In genomic region chr2:393711-394696, GRCh38 we compare ENCODE assay signal across 8 cellular contexts.
DNase-seq lines count a peak whose midpoint lies in the region; ATAC-seq and TF ChIP-seq lines count a peak whose summit lies in the region.

No MANE protein-coding gene starts in this region.

- DNase-seq in M059J (ENCODE audit: low read depth) (peak; percentile 93), chondrocyte (ENCODE audit: low spot score) (peak; percentile 89), retina (peak; percentile 80), HCEC 1CT (no peak), NCI-H2081 treated with DMSO at 0.1 percent for 48 hours (lab: John Stamatoyannopoulos, UW) (no peak)
- DNase-seq in activated CD4-positive, alpha-beta T cell treated with anti-CD3 and anti-CD28 coated beads for 24 hours (ENCODE audit: low read depth in 2 of 2) = peak; percentile 25 to 26

- ATAC-seq in GM19043 (IDR thresholded peaks at IDR 0.05; ENCODE audit: low read depth, unreplicated experiment) = peak; percentile 72
- no peak for ATAC-seq in HG03108 (IDR thresholded peaks at IDR 0.05; ENCODE audit: unreplicated experiment)

- H3K4me1 Mint-ChIP-seq in chondrocyte (ENCODE audit: low read depth) = peaks cover 32% of the 10 kb centered on the region

- TF ChIP-seq CTCF in chondrocyte (IDR thresholded peaks at IDR 0.05) = no peak

- H3K27me3 Mint-ChIP-seq in chondrocyte (ENCODE audit: low read depth) = no peaks in the 10 kb centered on the region

- H3K9me3 Mint-ChIP-seq in chondrocyte (ENCODE audit: low read depth) = no peaks in the 10 kb centered on the region

- peak overlapping the region; percentile 70 for H3K4me3 Mint-ChIP-seq in chondrocyte (ENCODE audit: unreplicated experiment)

- peak overlapping the region; percentile 93 for H3K27ac Mint-ChIP-seq in chondrocyte (ENCODE audit: unreplicated experiment)

- H3K36me3 Mint-ChIP-seq in chondrocyte (ENCODE audit: low read depth) = no peaks in the 10 kb centered on the region

Comparison
In these comparisons a context has a peak if more than half of its experiments do, and no peak if none do; other contexts are left out.
1. DNase-seq: peak in M059J (single experiment), activated CD4-positive, alpha-beta T cell treated with anti-CD3 and anti-CD28 coated beads for 24 hours (2 of 2), chondrocyte (single experiment) and retina (single experiment); none in HCEC 1CT (single experiment) and NCI-H2081 treated with DMSO at 0.1 percent for 48 hours (single experiment).